Comparison of ENCODE assay signal across 8 cellular contexts in genomic region chr15:25933456-25934158, GRCh38.
DNase-seq lines count a peak whose midpoint lies in the region; ATAC-seq, FAIRE-seq and TF ChIP-seq lines count a peak whose summit lies in the region.

No MANE protein-coding gene starts in this region.

- DNase-seq in NCI-H1694 (lab: John Stamatoyannopoulos, UW) (peak; percentile 44), coronary artery (ENCODE audit: low spot score) (peak; percentile 76), left lobe of liver (ENCODE audit: low spot score) (peak; percentile 52)
- DNase-seq in activated CD4-positive, alpha-beta T cell treated with anti-CD3 and anti-CD28 coated beads for 4 hours: peak; percentile 63 to 66
- DNase-seq in stimulated activated CD4-positive, alpha-beta T cell treated with anti-CD3 and anti-CD28 coated beads, Interleukin-2, amount 100 ng/mL, for 48 hours: peak; percentile 42 to 50

- H3K4me3 ChIP-seq in coronary artery: peak overlapping the region; percentile 65

- peak overlapping the region in 1 of 2 donors; percentile 17 for H3K27ac ChIP-seq in coronary artery

- TF ChIP-seq CTCF in coronary artery (IDR thresholded peaks at IDR 0.05): peak; percentile 69

- peak; percentile 87 for ATAC-seq in GM18909 (IDR thresholded peaks at IDR 0.05; ENCODE audit: poor library complexity, unreplicated experiment)
- peak; percentile 93 for ATAC-seq in left lobe of liver
- no peak for ATAC-seq in GM18870 (IDR thresholded peaks at IDR 0.05; ENCODE audit: unreplicated experiment)

- peak; percentile 77 for FAIRE-seq in A204.1 (lab: Jason Lieb, UNC)
